24 cellular contexts compared by ENCODE assay signal in the genomic region with DNA sequence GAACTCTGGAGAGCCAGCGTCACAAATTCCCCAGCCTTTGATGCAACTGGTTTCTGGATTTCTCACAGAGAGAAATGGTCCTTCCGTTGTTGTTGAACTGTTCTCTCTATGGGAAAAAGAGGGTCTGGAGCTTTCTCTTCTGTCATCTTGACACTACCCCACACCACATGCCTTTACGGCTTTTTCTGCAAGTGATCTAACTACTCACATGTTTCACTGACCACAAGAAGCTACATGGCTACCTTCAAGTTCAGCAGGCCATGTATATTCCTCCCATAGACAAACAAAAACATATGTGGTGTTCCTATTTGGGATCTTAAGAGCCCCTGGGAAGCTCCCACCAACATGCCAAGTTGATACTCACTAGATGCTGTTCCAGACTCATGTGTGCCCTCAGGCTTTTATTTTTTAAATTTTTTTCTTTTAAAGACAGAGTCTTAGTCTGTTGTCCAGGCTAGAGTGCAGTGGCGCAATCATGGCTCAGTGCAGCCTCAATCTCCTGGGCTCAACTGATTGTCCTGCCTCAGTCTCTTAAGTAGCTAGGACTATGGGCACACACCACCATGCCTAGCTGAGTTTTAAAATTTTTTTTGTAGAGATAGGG.
A peak's percentile ranks its signal among the peaks of the same experiment; 100 is the strongest.
DNase-seq lines count a peak whose midpoint lies in the region; ATAC-seq and TF ChIP-seq lines count a peak whose summit lies in the region.
"Had no signal": no experiment of that assay in that cellular context is flagged by ENCODE, and none has a peak within 500 bp of the region (broad histone marks: within the 10 kb centered on the region; RNA-seq: fewer than 3 reads in every experiment).

No MANE protein-coding gene starts in this region.

- H3K36me3 ChIP-seq in thoracic aorta: peaks cover 42% of the 10 kb centered on the region
- H3K36me3 ChIP-seq: uterus had no signal

- H3K4me1 ChIP-seq in thoracic aorta (ENCODE audit: control insufficient read depth in 1 of 2, low read depth in 2 of 2): peaks cover 8 to 16% of the 10 kb centered on the region in 2 donors
- H3K4me1 ChIP-seq: foreskin keratinocyte, parathyroid adenoma, right atrium auricular region, uterus had no signal

- H3K9me3 ChIP-seq in thoracic aorta: no peaks in the 10 kb centered on the region
- H3K9me3 ChIP-seq: right atrium auricular region, spleen, uterus had no signal

- H3K27ac ChIP-seq in thoracic aorta: peak overlapping the region; percentile 67 to 76
- H3K27ac ChIP-seq: foreskin keratinocyte, parathyroid adenoma, PC-9, right atrium auricular region, WERI-Rb-1 had no signal

- peak; percentile 59 for DNase-seq in GM12865 (ENCODE audit: low read depth)
- DNase-seq in choroid plexus epithelial cell (ENCODE audit: low read depth): peak; percentile 74
- peak; percentile 29 for DNase-seq in foreskin melanocyte
- no peak for DNase-seq in thoracic aorta (ENCODE audit: low spot score)
- no peak for DNase-seq in cerebellar cortex (ENCODE audit: low spot score)
- no peak for DNase-seq in NCI-H510A treated with DMSO at 0.1 percent for 48 hours (lab: John Stamatoyannopoulos, UW)
- no peak for DNase-seq in activated CD8-positive, alpha-beta memory T cell treated with anti-CD3 and anti-CD28 coated beads for 24 hours
- DNase-seq: activated CD4-positive, alpha-beta T cell treated with anti-CD3 and anti-CD28 coated beads, Interleukin-2, amount 10 ng/mL, durations not matched to agents 24 days and 14 days; activated CD8-positive, alpha-beta memory T cell treated with anti-CD3 and anti-CD28 coated beads, Interleukin-2, amount 10 ng/mL, durations not matched to agents 7 days and 5 days; activated naive CD4-positive, alpha-beta T cell treated with anti-CD3 and anti-CD28 coated beads, Interleukin-2, amount 50 U/mL, for 16 hours; foreskin keratinocyte; left cardiac atrium; mammary epithelial cell; NCI-H1105; NCI-H187 treated with DMSO at 0.1 percent for 48 hours; NCI-H526; NK-92 treated with Interleukin-12 subunit alpha and Interleukin-12 subunit beta, amount 100 ng/mL, for 24 hours; PC-9; Right ventricle myocardium superior; spleen; uterus; WERI-Rb-1 had no signal

- ATAC-seq in thoracic aorta (ENCODE audit: insufficient number of reproducible peaks, low FRiP score, low read depth): no peak
- ATAC-seq: activated CD8-positive, alpha-beta memory T cell treated with anti-CD3 and anti-CD28 coated beads, Interleukin-2, amount 10 ng/mL, durations not matched to agents 7 days and 5 days; foreskin keratinocyte had no signal

- no peak for TF ChIP-seq CTCF in GM12865 (IDR thresholded peaks at IDR 0.05; ENCODE audit: insufficient read depth, low read depth, low read length, missing control alignments)
- TF ChIP-seq CTCF in choroid plexus epithelial cell (conservative IDR thresholded peaks at IDR 0.05; ENCODE audit: low read depth, low read length): no peak
- no peak for TF ChIP-seq CTCF in thoracic aorta (IDR thresholded peaks at IDR 0.05)

- H3K4me3 ChIP-seq in GM12865 (ENCODE audit: low read depth, low read length) (no peak overlapping the region), choroid plexus epithelial cell (ENCODE audit: low read depth, low read length) (no peak overlapping the region), thoracic aorta (peak overlapping the region; percentile 19)
- H3K4me3 ChIP-seq: PC-9, right atrium auricular region, spleen, uterus had no signal

- no peaks in the 10 kb centered on the region for H3K27me3 ChIP-seq in thoracic aorta (replicated peaks; ENCODE audit: insufficient read depth)
- H3K27me3 ChIP-seq: foreskin keratinocyte, right atrium auricular region, spleen, uterus had no signal

Comparison
In these comparisons a context has a peak if more than half of its experiments do, and no peak if none do; other contexts are left out.
1. DNase-seq: peak in GM12865 (single experiment), choroid plexus epithelial cell (single experiment) and foreskin melanocyte (single experiment); none in thoracic aorta (single experiment), cerebellar cortex (single experiment), NCI-H510A treated with DMSO at 0.1 percent for 48 hours (single experiment) and activated CD8-positive, alpha-beta memory T cell treated with anti-CD3 and anti-CD28 coated beads for 24 hours (single experiment).